Comparison of ENCODE assay signal across 8 cellular contexts in genomic region chr17:64975318-64976087, GRCh38. TPM values are rescaled to one million over a fixed set of nuclear protein-coding genes. Genes with fewer than 3 reads are reported as not detected.
DNase-seq lines count a peak whose midpoint lies in the region; ATAC-seq, FAIRE-seq and TF ChIP-seq lines count a peak whose summit lies in the region.

No MANE protein-coding gene starts in this region.

- H3K9me3 ChIP-seq in HUES6 (ENCODE audit: control insufficient read depth, insufficient read depth, low read depth, low read length) (no peaks in the 10 kb centered on the region), NT2/D1 (ENCODE audit: insufficient read depth, low read length) (no peaks in the 10 kb centered on the region), endocrine pancreas (ENCODE audit: control insufficient read depth, low read length) (no peaks in the 10 kb centered on the region)

- peak overlapping the region; percentile 65 for H3K4me3 ChIP-seq in HUES6 (ENCODE audit: low read depth, low read length)
- peak overlapping the region; percentile 78 for H3K4me3 ChIP-seq in NT2/D1 (ENCODE audit: insufficient read length, low read depth)
- no peak overlapping the region for H3K4me3 ChIP-seq in endocrine pancreas (ENCODE audit: control insufficient read depth, insufficient read depth, low read length)

- TF ChIP-seq CTCF in D721Med (IDR thresholded peaks at IDR 0.05; ENCODE audit: insufficient read depth, missing control alignments) (no peak), mesothelial cell of epicardium (IDR thresholded peaks at IDR 0.05; ENCODE audit: unreplicated experiment) (no peak)

- no peaks in the 10 kb centered on the region for H3K9me3 Mint-ChIP-seq in mesothelial cell of epicardium

- peaks cover 8% of the 10 kb centered on the region for H3K4me1 ChIP-seq in HUES6 (ENCODE audit: control insufficient read depth, insufficient read depth, low read length)
- H3K4me1 ChIP-seq in NT2/D1 (ENCODE audit: insufficient read depth, insufficient read length) = no peaks in the 10 kb centered on the region
- H3K4me1 ChIP-seq in endocrine pancreas (ENCODE audit: control insufficient read depth, insufficient read depth, low read length) = no peaks in the 10 kb centered on the region

- H3K27ac Mint-ChIP-seq in mesothelial cell of epicardium = peak overlapping the region; percentile 97

- H3K36me3 ChIP-seq in HUES6 (ENCODE audit: control insufficient read depth, insufficient read depth, low read length) = peaks cover 11% of the 10 kb centered on the region
- H3K36me3 ChIP-seq in NT2/D1 (ENCODE audit: insufficient read depth, insufficient read length, low read length) = peaks cover 23% of the 10 kb centered on the region
- no peaks in the 10 kb centered on the region for H3K36me3 ChIP-seq in endocrine pancreas (ENCODE audit: control insufficient read depth, insufficient read depth, low read length)

- peak; percentile 77 for ATAC-seq in GM21515 (IDR thresholded peaks at IDR 0.05; ENCODE audit: unreplicated experiment)

- DNase-seq in D721Med (ENCODE audit: insufficient read length, low spot score) (peak; percentile 77), NT2/D1 (ENCODE audit: low read depth, low spot score) (no peak), mesothelial cell of epicardium (ENCODE audit: low spot score in 2 of 2, unreplicated experiment in 2 of 2) (peak; percentile 83 to 94)
- DNase-seq in activated CD8-positive, alpha-beta memory T cell treated with anti-CD3 and anti-CD28 coated beads, Interleukin-2, amount 50 U/mL, for 24 hours (ENCODE audit: extremely low read depth) = peak; percentile 90
- peak; percentile 92 to 97 for DNase-seq in stimulated activated CD8-positive, alpha-beta memory T cell treated with anti-CD3 and anti-CD28 coated beads, Interleukin-15, amount 100 ng/mL, for 4 hours (ENCODE audit: low read depth in 2 of 2)

- peak overlapping the region; percentile 90 for H3K4me3 Mint-ChIP-seq in mesothelial cell of epicardium

- H3K27me3 ChIP-seq in HUES6 (ENCODE audit: control insufficient read depth, insufficient read depth, low read length) (no peaks in the 10 kb centered on the region), NT2/D1 (ENCODE audit: insufficient read depth, insufficient read length) (no peaks in the 10 kb centered on the region), endocrine pancreas (ENCODE audit: control insufficient read depth, insufficient read depth, low read length) (no peaks in the 10 kb centered on the region)

- peaks cover 15% of the 10 kb centered on the region for H3K36me3 Mint-ChIP-seq in mesothelial cell of epicardium

- peaks cover 18% of the 10 kb centered on the region for H3K4me1 Mint-ChIP-seq in mesothelial cell of epicardium

- H3K9ac ChIP-seq in HUES6 (ENCODE audit: low read length) (peak overlapping the region; percentile 78), NT2/D1 (ENCODE audit: insufficient read length, low read depth) (peak overlapping the region; percentile 94), endocrine pancreas (ENCODE audit: control insufficient read depth, insufficient read depth, low read length) (peak overlapping the region; percentile 79)

- no peaks in the 10 kb centered on the region for H3K27me3 Mint-ChIP-seq in mesothelial cell of epicardium (ENCODE audit: low read depth)

- peak overlapping the region; percentile 15; the same call in 1 of the 2 replicates for H3K27ac ChIP-seq in HUES6 (ENCODE audit: low read depth, low read length)

- no peak for FAIRE-seq in D721Med (lab: Jason Lieb, UNC)

RNA-seq across cellular contexts. Expression of gene LRRC37A3, which starts 56.2 kb away (rescaled TPM):
- 31.5 to 34.7 TPM (median 34.7 TPM) in 3 replicates for total RNA-seq in mesothelial cell of epicardium
